ENCODE assay signal across 18 cellular contexts in genomic region chr5:179786861-179787260, GRCh38. TPM values are rescaled to one million over a fixed set of nuclear protein-coding genes. Genes with fewer than 3 reads are reported as not detected.
DNase-seq lines count a peak whose midpoint lies in the region; ATAC-seq, FAIRE-seq and TF ChIP-seq lines count a peak whose summit lies in the region.
"Had no signal": no experiment of that assay in that cellular context is flagged by ENCODE, and none has a peak within 500 bp of the region (broad histone marks: within the 10 kb centered on the region; RNA-seq: fewer than 3 reads in every experiment).

No MANE protein-coding gene starts in this region.

- POLR2A ChIA-PET in HepG2 (lab: Yijun Ruan, JAX): no interaction called here

- H3K27ac Mint-ChIP-seq in stimulated activated naive B cell treated with anti-CD40 and anti-IgM and Interleukin-4, amounts not matched to agents 10 μg/mL and 1 μg/mL and 100 μg/mL, for 72 hours: peak overlapping the region; percentile 14
- no peak overlapping the region for H3K27ac Mint-ChIP-seq in mesothelial cell of epicardium

- CTCF ChIA-PET in HepG2 (lab: Yijun Ruan, JAX; ENCODE audit: low intra/inter-chr PET ratio, low total read pairs): no interaction called here

- H3K9me3 ChIP-seq in HepG2 (ENCODE audit: low read length) (no peaks in the 10 kb centered on the region), right lobe of liver (no peaks in the 10 kb centered on the region), RWPE2 (ENCODE audit: severe bottlenecking) (no peaks in the 10 kb centered on the region), tibial artery (no peaks in the 10 kb centered on the region)
- H3K9me3 ChIP-seq: BE2C had no signal

- ATAC-seq in HepG2 (peak; percentile 14; the same call in 1 of the 3 replicates), right lobe of liver (no peak), RWPE2 (ENCODE audit: low read depth) (0 out of 3 replicates have a peak, but pooled peaks have one; percentile 3)
- ATAC-seq in stimulated activated naive B cell treated with anti-CD40 and anti-IgM and Interleukin-4, amounts not matched to agents 10 μg/mL and 1 μg/mL and 100 μg/mL, for 72 hours (replicated peaks): no peak
- ATAC-seq: GM12878, HCT116 had no signal

- H3K4me1 Mint-ChIP-seq in stimulated activated naive B cell treated with anti-CD40 and anti-IgM and Interleukin-4, amounts not matched to agents 10 μg/mL and 1 μg/mL and 100 μg/mL, for 72 hours: peaks cover 4 to 5% of the 10 kb centered on the region in 2 donors
- no peaks in the 10 kb centered on the region for H3K4me1 Mint-ChIP-seq in mesothelial cell of epicardium

- 76% methylated on average over 7 of the region's 12 CpGs for WGBS in HepG2 (ENCODE audit: low lambda C conversion rate)
- WGBS in right lobe of liver (ENCODE audit: insufficient coverage, low coverage, low lambda C conversion rate, missing lambda C conversion rate): 44% methylated on average over 3 of the region's 12 CpGs

- H3K4me3 ChIP-seq in HepG2 (replicated peaks in 1 of 3; ENCODE audit: insufficient read depth in 1 of 3, low read depth in 2 of 3, low read length in 3 of 3) (no peak overlapping the region), right lobe of liver (no peak overlapping the region), RWPE2 (ENCODE audit: severe bottlenecking) (no peak overlapping the region), tibial artery (no peak overlapping the region)
- H3K4me3 ChIP-seq: GM12878 had no signal

- H3K9ac ChIP-seq in HepG2 (ENCODE audit: insufficient read depth, low read depth, low read length): no peak overlapping the region

- peaks cover 0 to 2% of the 10 kb centered on the region in 2 donors for H3K9me3 Mint-ChIP-seq in stimulated activated naive B cell treated with anti-CD40 and anti-IgM and Interleukin-4, amounts not matched to agents 10 μg/mL and 1 μg/mL and 100 μg/mL, for 72 hours
- no peaks in the 10 kb centered on the region for H3K9me3 Mint-ChIP-seq in mesothelial cell of epicardium

- H3K4me2 ChIP-seq in HepG2 (ENCODE audit: low read depth, low read length): no peak overlapping the region

- TF ChIP-seq RAD21 in HepG2 (CRISPR knock-in tag; IDR thresholded peaks at IDR 0.05): no peak

- H3K27me3 Mint-ChIP-seq in stimulated activated naive B cell treated with anti-CD40 and anti-IgM and Interleukin-4, amounts not matched to agents 10 μg/mL and 1 μg/mL and 100 μg/mL, for 72 hours: no peaks in the 10 kb centered on the region
- H3K27me3 Mint-ChIP-seq in mesothelial cell of epicardium (ENCODE audit: low read depth): no peaks in the 10 kb centered on the region
- H3K27me3 Mint-ChIP-seq: CD4-positive, alpha-beta memory T cell had no signal

- H3K36me3 Mint-ChIP-seq in stimulated activated naive B cell treated with anti-CD40 and anti-IgM and Interleukin-4, amounts not matched to agents 10 μg/mL and 1 μg/mL and 100 μg/mL, for 72 hours: peaks cover 9 to 23% of the 10 kb centered on the region in 2 donors
- H3K36me3 Mint-ChIP-seq in mesothelial cell of epicardium: peaks cover 4% of the 10 kb centered on the region
- H3K36me3 Mint-ChIP-seq: CD4-positive, alpha-beta memory T cell had no signal

- H3K4me3 Mint-ChIP-seq in stimulated activated naive B cell treated with anti-CD40 and anti-IgM and Interleukin-4, amounts not matched to agents 10 μg/mL and 1 μg/mL and 100 μg/mL, for 72 hours: no peak overlapping the region
- no peak overlapping the region for H3K4me3 Mint-ChIP-seq in mesothelial cell of epicardium

- no peak for TF ChIP-seq POLR2A in HepG2 (IDR thresholded peaks at IDR 0.05; ENCODE audit: insufficient read depth in 1 of 2, low read depth in 2 of 2, low read length in 2 of 2)
- TF ChIP-seq POLR2A in right lobe of liver (IDR thresholded peaks at IDR 0.05): no peak

- no peak overlapping the region for H2AFZ ChIP-seq in HepG2 (ENCODE audit: low read length)

- H3K36me3 ChIP-seq in HepG2 (replicated peaks in 1 of 2; ENCODE audit: control insufficient read depth in 1 of 2, insufficient read depth in 2 of 2, low read length in 2 of 2) (no peaks in the 10 kb centered on the region), right lobe of liver (no peaks in the 10 kb centered on the region), RWPE2 (ENCODE audit: low read depth) (no peaks in the 10 kb centered on the region), tibial artery (peaks cover 0 to 3% (median 2%) of the 10 kb centered on the region in 3 donors)
- H3K36me3 ChIP-seq: BE2C had no signal

- no peaks in the 10 kb centered on the region for H3K79me2 ChIP-seq in HepG2 (ENCODE audit: insufficient read depth, low read length)

- BruUV-seq in HepG2 (replicated peaks; lab: Mats Ljungman, UMichigan): no TSS peak

- no peak overlapping the region for H3K27ac ChIP-seq in HepG2 (ENCODE audit: extremely low read length, insufficient read depth, low read length)
- no peak overlapping the region for H3K27ac ChIP-seq in right lobe of liver
- H3K27ac ChIP-seq in RWPE2 (ENCODE audit: poor library complexity, severe bottlenecking): no peak overlapping the region
- no peak overlapping the region for H3K27ac ChIP-seq in tibial artery

- TF ChIP-seq EP300 in HepG2 (IDR thresholded peaks at IDR 0.05; ENCODE audit: low read depth in 2 of 2, low read length in 2 of 2): no peak
- TF ChIP-seq EP300 in HepG2 (CRISPR knock-in tag; IDR thresholded peaks at IDR 0.05; ENCODE audit: borderline replicate concordance): no peak

- no peak for DNase-seq in HepG2 (ENCODE audit: low spot score)
- no peak for DNase-seq in right lobe of liver
- no peak for DNase-seq in RWPE2 (ENCODE audit: low spot score)
- DNase-seq in stimulated activated naive B cell treated with anti-CD40 and anti-IgM and Interleukin-4, amounts not matched to agents 10 μg/mL and 1 μg/mL and 100 μg/mL, for 72 hours: no peak
- no peak for DNase-seq in tibial artery
- DNase-seq in mesothelial cell of epicardium (ENCODE audit: low spot score in 2 of 2, unreplicated experiment in 2 of 2): no peak
- DNase-seq: BE2C; CD4-positive, alpha-beta memory T cell; DMS153; EL; Karpas-422; NCI-H1417 treated with DMSO at 0.1 percent for 48 hours; NCI-H1930; NCI-H226; NCI-H524 treated with DMSO at 0.1 percent for 48 hours; RPMI8226 had no signal

- TF ChIP-seq CTCF in HepG2 (CRISPR knock-in tag; IDR thresholded peaks at IDR 0.05): no peak
- no peak for TF ChIP-seq CTCF in right lobe of liver (IDR thresholded peaks at IDR 0.05)
- no peak for TF ChIP-seq CTCF in RWPE2 (IDR thresholded peaks at IDR 0.05; ENCODE audit: poor library complexity, severe bottlenecking)
- TF ChIP-seq CTCF in tibial artery (IDR thresholded peaks at IDR 0.05): no peak
- TF ChIP-seq CTCF in mesothelial cell of epicardium (IDR thresholded peaks at IDR 0.05; ENCODE audit: unreplicated experiment): no peak

- intact Hi-C loops in HepG2 (cut with micrococcal nuclease; ENCODE audit: unreplicated experiment): no loop called here
- intact Hi-C loops in right lobe of liver (cut with DNase I): no loop called here
- intact Hi-C loops in tibial artery (cut with DNase I; ENCODE audit: low total_unique reads): no loop called here

- in situ Hi-C loops in HepG2 (cut with HindIII; ENCODE audit: extremely low pct_ligation_motif_present, low pct_unique_long_range_greater_than_20kb): no loop called here

- H3K4me1 ChIP-seq in HepG2 (ENCODE audit: insufficient read depth, low read length) (peaks cover 14% of the 10 kb centered on the region), right lobe of liver (no peaks in the 10 kb centered on the region), RWPE2 (ENCODE audit: insufficient read depth, poor library complexity, severe bottlenecking) (no peaks in the 10 kb centered on the region), tibial artery (no peaks in the 10 kb centered on the region)
- H3K4me1 ChIP-seq: BE2C had no signal

- no peaks in the 10 kb centered on the region for H3K27me3 ChIP-seq in HepG2 (ENCODE audit: control insufficient read depth in 1 of 2, insufficient read depth in 2 of 2, low read length in 2 of 2)
- H3K27me3 ChIP-seq in right lobe of liver: no peaks in the 10 kb centered on the region
- H3K27me3 ChIP-seq in RWPE2 (ENCODE audit: insufficient read depth, poor library complexity, severe bottlenecking): no peaks in the 10 kb centered on the region
- no peaks in the 10 kb centered on the region for H3K27me3 ChIP-seq in tibial artery
- H3K27me3 ChIP-seq: BE2C had no signal

- FAIRE-seq in HepG2 (lab: Jason Lieb, UNC): no peak
- FAIRE-seq: GM12878 had no signal

- no peaks in the 10 kb centered on the region for H4K20me1 ChIP-seq in HepG2 (ENCODE audit: insufficient read depth, low read length)

RNA-seq across cellular contexts. Expression of gene LTC4S, which starts 6.9 kb away (rescaled TPM):
- 0.35 TPM in 1 of 2 replicates, not detected in the other for total RNA-seq in HepG2 (2016; rRNA removed; fragmentation: Illumina TruSeq; extraction: Trizol)
- total RNA-seq in HepG2 (2016; cell fraction: cytosol; rRNA removed; fragmentation: Illumina TruSeq; extraction: Trizol; ENCODE audit: low read depth): not detected in 2 replicates
- 0.30 TPM in 1 of 2 replicates, not detected in the other for total RNA-seq in HepG2 (2016; cell fraction: insoluble cytoplasmic fraction; rRNA removed; fragmentation: Illumina TruSeq; extraction: Trizol)
- not detected in 2 replicates for total RNA-seq in HepG2 (2016; cell fraction: membrane; rRNA removed; fragmentation: Illumina TruSeq; extraction: Trizol)
- total RNA-seq in HepG2 (2016; cell fraction: nucleus; rRNA removed; fragmentation: Illumina TruSeq; extraction: Trizol): 0.56 TPM in 1 of 2 replicates, not detected in the other
- not detected in 2 replicates for polyA plus RNA-seq in HepG2 (2011; rRNA removed)
- polyA plus RNA-seq in HepG2 (2011; cell fraction: cytosol; rRNA removed): not detected in 2 replicates
- 0.78 and 0.82 TPM in 2 replicates for polyA plus RNA-seq in HepG2 (2011; cell fraction: nucleus; rRNA removed)
- not detected in 2 replicates for polyA plus RNA-seq in HepG2 (2012)
- polyA plus RNA-seq in HepG2 (2016; cell fraction: cytosol; fragmentation: Illumina TruSeq; extraction: Trizol; ENCODE audit: low read depth): not detected in 2 replicates
- not detected in 2 replicates for polyA plus RNA-seq in HepG2 (2016; cell fraction: insoluble cytoplasmic fraction; fragmentation: Illumina TruSeq; extraction: Trizol; ENCODE audit: low read depth)
- polyA plus RNA-seq in HepG2 (2016; cell fraction: membrane; fragmentation: Illumina TruSeq; extraction: Trizol; ENCODE audit: low read depth): not detected in 2 replicates
- polyA plus RNA-seq in HepG2 (2016; cell fraction: nucleus; fragmentation: Illumina TruSeq; extraction: Trizol; ENCODE audit: insufficient read depth, low read depth): 0.91 and 1.1 TPM in 2 replicates
- 0.44 and 0.47 TPM in 2 replicates for polyA minus RNA-seq in HepG2 (2011; rRNA and poly(A)+ RNA removed; ENCODE audit: low replicate concordance)
- not detected in 2 replicates for polyA minus RNA-seq in HepG2 (2011; cell fraction: cytosol; rRNA and poly(A)+ RNA removed)
- not detected in 2 replicates for polyA minus RNA-seq in HepG2 (2011; cell fraction: nucleus; rRNA and poly(A)+ RNA removed)
- total RNA-seq in right lobe of liver: 1 to 10 TPM in 3 of 6 experiments, under 1 TPM in 2, not detected in 1; 0.73 to 1.7 (median 1.4) TPM
- 4.7 to 5.2 TPM (median 5.0 TPM) in 3 replicates for total RNA-seq in mesothelial cell of epicardium

RNA-seq across cellular contexts. Expression of gene MGAT4B, which starts 19.8 kb away (rescaled TPM):
- total RNA-seq in HepG2 (2016; rRNA removed; fragmentation: Illumina TruSeq; extraction: Trizol): 69.2 and 93.5 TPM in 2 replicates
- total RNA-seq in HepG2 (2016; cell fraction: cytosol; rRNA removed; fragmentation: Illumina TruSeq; extraction: Trizol; ENCODE audit: low read depth): 62.1 and 64.9 TPM in 2 replicates
- total RNA-seq in HepG2 (2016; cell fraction: insoluble cytoplasmic fraction; rRNA removed; fragmentation: Illumina TruSeq; extraction: Trizol): 62.4 and 88.8 TPM in 2 replicates
- 158 and 164 TPM in 2 replicates for total RNA-seq in HepG2 (2016; cell fraction: membrane; rRNA removed; fragmentation: Illumina TruSeq; extraction: Trizol)
- total RNA-seq in HepG2 (2016; cell fraction: nucleus; rRNA removed; fragmentation: Illumina TruSeq; extraction: Trizol): 79.6 and 99.8 TPM in 2 replicates
- polyA plus RNA-seq in HepG2 (2011; rRNA removed): 130 and 170 TPM in 2 replicates
- 134 and 140 TPM in 2 replicates for polyA plus RNA-seq in HepG2 (2011; cell fraction: cytosol; rRNA removed)
- 514 and 596 TPM in 2 replicates for polyA plus RNA-seq in HepG2 (2011; cell fraction: nucleus; rRNA removed)
- 117 and 181 TPM in 2 replicates for polyA plus RNA-seq in HepG2 (2012)
- polyA plus RNA-seq in HepG2 (2016; cell fraction: cytosol; fragmentation: Illumina TruSeq; extraction: Trizol; ENCODE audit: low read depth): 82.9 and 88.8 TPM in 2 replicates
- 78.6 and 97.2 TPM in 2 replicates for polyA plus RNA-seq in HepG2 (2016; cell fraction: insoluble cytoplasmic fraction; fragmentation: Illumina TruSeq; extraction: Trizol; ENCODE audit: low read depth)
- polyA plus RNA-seq in HepG2 (2016; cell fraction: membrane; fragmentation: Illumina TruSeq; extraction: Trizol; ENCODE audit: low read depth): 156 and 172 TPM in 2 replicates
- 171 and 174 TPM in 2 replicates for polyA plus RNA-seq in HepG2 (2016; cell fraction: nucleus; fragmentation: Illumina TruSeq; extraction: Trizol; ENCODE audit: insufficient read depth, low read depth)
- 166 and 188 TPM in 2 replicates for polyA minus RNA-seq in HepG2 (2011; rRNA and poly(A)+ RNA removed; ENCODE audit: low replicate concordance)
- 100 and 102 TPM in 2 replicates for polyA minus RNA-seq in HepG2 (2011; cell fraction: cytosol; rRNA and poly(A)+ RNA removed)
- polyA minus RNA-seq in HepG2 (2011; cell fraction: nucleus; rRNA and poly(A)+ RNA removed): 118 and 140 TPM in 2 replicates
- total RNA-seq in right lobe of liver: 100 to 1,000 TPM; 151 to 259 (median 181) TPM
- total RNA-seq in mesothelial cell of epicardium: 131 to 133 TPM (median 131 TPM) in 3 replicates

RNA-seq across cellular contexts. Expression of gene SQSTM1, which starts 33.8 kb away (rescaled TPM):
- total RNA-seq in HepG2 (2016; rRNA removed; fragmentation: Illumina TruSeq; extraction: Trizol): 160 and 161 TPM in 2 replicates
- 45.2 and 49.8 TPM in 2 replicates for total RNA-seq in HepG2 (2016; cell fraction: cytosol; rRNA removed; fragmentation: Illumina TruSeq; extraction: Trizol; ENCODE audit: low read depth)
- 158 and 162 TPM in 2 replicates for total RNA-seq in HepG2 (2016; cell fraction: insoluble cytoplasmic fraction; rRNA removed; fragmentation: Illumina TruSeq; extraction: Trizol)
- 63.1 and 66.1 TPM in 2 replicates for total RNA-seq in HepG2 (2016; cell fraction: membrane; rRNA removed; fragmentation: Illumina TruSeq; extraction: Trizol)
- total RNA-seq in HepG2 (2016; cell fraction: nucleus; rRNA removed; fragmentation: Illumina TruSeq; extraction: Trizol): 98.3 and 116 TPM in 2 replicates
- 90.9 and 126 TPM in 2 replicates for polyA plus RNA-seq in HepG2 (2011; rRNA removed)
- 81.2 and 85.2 TPM in 2 replicates for polyA plus RNA-seq in HepG2 (2011; cell fraction: cytosol; rRNA removed)
- polyA plus RNA-seq in HepG2 (2011; cell fraction: nucleus; rRNA removed): 240 and 268 TPM in 2 replicates
- polyA plus RNA-seq in HepG2 (2012): 80.8 and 157 TPM in 2 replicates
- polyA plus RNA-seq in HepG2 (2016; cell fraction: cytosol; fragmentation: Illumina TruSeq; extraction: Trizol; ENCODE audit: low read depth): 43.0 and 45.0 TPM in 2 replicates
- polyA plus RNA-seq in HepG2 (2016; cell fraction: insoluble cytoplasmic fraction; fragmentation: Illumina TruSeq; extraction: Trizol; ENCODE audit: low read depth): 179 and 191 TPM in 2 replicates
- 48.5 and 49.4 TPM in 2 replicates for polyA plus RNA-seq in HepG2 (2016; cell fraction: membrane; fragmentation: Illumina TruSeq; extraction: Trizol; ENCODE audit: low read depth)
- 190 and 194 TPM in 2 replicates for polyA plus RNA-seq in HepG2 (2016; cell fraction: nucleus; fragmentation: Illumina TruSeq; extraction: Trizol; ENCODE audit: insufficient read depth, low read depth)
- polyA minus RNA-seq in HepG2 (2011; rRNA and poly(A)+ RNA removed; ENCODE audit: low replicate concordance): 245 and 268 TPM in 2 replicates
- 106 and 114 TPM in 2 replicates for polyA minus RNA-seq in HepG2 (2011; cell fraction: cytosol; rRNA and poly(A)+ RNA removed)
- 238 and 284 TPM in 2 replicates for polyA minus RNA-seq in HepG2 (2011; cell fraction: nucleus; rRNA and poly(A)+ RNA removed)
- 1,000 to 10,000 TPM in 2 of 6 experiments, 100 to 1,000 TPM in 4; 195 to 1,174 (median 649) TPM for total RNA-seq in right lobe of liver
- 145 to 149 TPM (median 146 TPM) in 3 replicates for total RNA-seq in mesothelial cell of epicardium

RNA-seq across cellular contexts. Expression of gene MAML1, which starts 54.2 kb away (rescaled TPM):
- total RNA-seq in HepG2 (2016; rRNA removed; fragmentation: Illumina TruSeq; extraction: Trizol): 10.0 and 12.1 TPM in 2 replicates
- 2.6 and 4.2 TPM in 2 replicates for total RNA-seq in HepG2 (2016; cell fraction: cytosol; rRNA removed; fragmentation: Illumina TruSeq; extraction: Trizol; ENCODE audit: low read depth)
- 9.9 and 10.9 TPM in 2 replicates for total RNA-seq in HepG2 (2016; cell fraction: insoluble cytoplasmic fraction; rRNA removed; fragmentation: Illumina TruSeq; extraction: Trizol)
- total RNA-seq in HepG2 (2016; cell fraction: membrane; rRNA removed; fragmentation: Illumina TruSeq; extraction: Trizol): 7.3 and 7.7 TPM in 2 replicates
- 11.4 and 13.3 TPM in 2 replicates for total RNA-seq in HepG2 (2016; cell fraction: nucleus; rRNA removed; fragmentation: Illumina TruSeq; extraction: Trizol)
- 9.5 and 10.8 TPM in 2 replicates for polyA plus RNA-seq in HepG2 (2011; rRNA removed)
- polyA plus RNA-seq in HepG2 (2011; cell fraction: cytosol; rRNA removed): 4.7 and 5.1 TPM in 2 replicates
- 13.9 and 19.7 TPM in 2 replicates for polyA plus RNA-seq in HepG2 (2011; cell fraction: nucleus; rRNA removed)
- polyA plus RNA-seq in HepG2 (2012): 14.7 and 16.0 TPM in 2 replicates
- polyA plus RNA-seq in HepG2 (2016; cell fraction: cytosol; fragmentation: Illumina TruSeq; extraction: Trizol; ENCODE audit: low read depth): 0.51 and 0.53 TPM in 2 replicates
- 13.3 and 16.9 TPM in 2 replicates for polyA plus RNA-seq in HepG2 (2016; cell fraction: insoluble cytoplasmic fraction; fragmentation: Illumina TruSeq; extraction: Trizol; ENCODE audit: low read depth)
- polyA plus RNA-seq in HepG2 (2016; cell fraction: membrane; fragmentation: Illumina TruSeq; extraction: Trizol; ENCODE audit: low read depth): 3.4 and 3.7 TPM in 2 replicates
- 17.9 and 20.0 TPM in 2 replicates for polyA plus RNA-seq in HepG2 (2016; cell fraction: nucleus; fragmentation: Illumina TruSeq; extraction: Trizol; ENCODE audit: insufficient read depth, low read depth)
- polyA minus RNA-seq in HepG2 (2011; rRNA and poly(A)+ RNA removed; ENCODE audit: low replicate concordance): 10.5 TPM in 2 replicates
- polyA minus RNA-seq in HepG2 (2011; cell fraction: cytosol; rRNA and poly(A)+ RNA removed): 7.9 and 8.1 TPM in 2 replicates
- 12.1 and 12.2 TPM in 2 replicates for polyA minus RNA-seq in HepG2 (2011; cell fraction: nucleus; rRNA and poly(A)+ RNA removed)
- total RNA-seq in right lobe of liver: 1 to 10 TPM; 6.2 to 8.8 (median 8.0) TPM
- total RNA-seq in mesothelial cell of epicardium: 47.6 to 50.6 TPM (median 49.6 TPM) in 3 replicates

Comparison
In these comparisons a context has a peak if more than half of its experiments do, and no peak if none do; other contexts are left out.
1. ATAC-seq: peak in HepG2 (single experiment) and RWPE2 (single experiment); none in right lobe of liver (0 of 4) and stimulated activated naive B cell treated with anti-CD40 and anti-IgM and Interleukin-4, amounts not matched to agents 10 μg/mL and 1 μg/mL and 100 μg/mL, for 72 hours (0 of 2).